ENCODE assay signal across 13 cellular contexts in the genomic region with DNA sequence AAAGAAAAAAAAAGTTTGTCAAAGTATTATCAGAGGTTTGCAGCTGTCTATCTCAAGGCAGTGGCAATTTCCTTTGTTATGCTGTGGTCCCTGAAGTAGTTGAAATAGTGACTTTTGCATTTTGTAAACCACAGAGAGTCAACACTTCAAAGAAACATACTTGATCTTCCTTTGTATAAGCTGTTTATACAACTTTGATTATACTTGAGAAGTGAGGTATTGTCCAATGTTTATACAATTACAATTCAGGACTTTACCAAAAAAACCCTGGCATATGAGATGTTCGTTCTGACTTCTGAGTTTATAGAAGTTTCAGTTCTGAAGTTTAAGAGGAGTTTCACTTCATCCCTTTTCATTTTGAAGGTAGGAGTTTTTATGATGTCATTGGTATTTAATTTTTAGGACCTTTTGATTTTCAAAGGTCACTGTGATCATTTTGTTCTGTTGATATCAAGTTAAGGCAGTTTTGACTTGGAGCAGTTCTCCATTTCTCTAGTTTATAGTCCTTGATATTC. TPM values are rescaled to one million over a fixed set of nuclear protein-coding genes. Genes with fewer than 3 reads are reported as not detected.
DNase-seq lines count a peak whose midpoint lies in the region; ATAC-seq, FAIRE-seq and TF ChIP-seq lines count a peak whose summit lies in the region.
"Had no signal": no experiment of that assay in that cellular context is flagged by ENCODE, and none has a peak within 500 bp of the region (broad histone marks: within the 10 kb centered on the region; RNA-seq: fewer than 3 reads in every experiment).

No MANE protein-coding gene starts in this region.

- no peaks in the 10 kb centered on the region for H3K9me3 ChIP-seq in OCI-LY7 (ENCODE audit: low read length)
- no peaks in the 10 kb centered on the region for H3K9me3 ChIP-seq in colonic mucosa
- no peaks in the 10 kb centered on the region for H3K9me3 ChIP-seq in small intestine (ENCODE audit: control insufficient read depth, low read depth)
- H3K9me3 ChIP-seq: SK-N-SH had no signal

- H3K27ac Mint-ChIP-seq in Calu3 (ENCODE audit: unreplicated experiment), result no peak overlapping the region

- H3K9ac ChIP-seq in colonic mucosa (ENCODE audit: low read depth in 2 of 2, low read length in 2 of 2), result no peak overlapping the region
- H3K9ac ChIP-seq: SK-N-SH had no signal

- H3K4me3 Mint-ChIP-seq in Calu3 (ENCODE audit: low read depth, unreplicated experiment), result no peak overlapping the region

- H3K79me2 ChIP-seq in OCI-LY7 (ENCODE audit: insufficient read depth, low read depth, low read length), result peaks cover 84% of the 10 kb centered on the region

- H3K4me3 ChIP-seq in OCI-LY7 (ENCODE audit: low read depth, low read length, poor library complexity, severe bottlenecking), result peak overlapping the region; percentile 89
- H3K4me3 ChIP-seq in colonic mucosa, result no peak overlapping the region
- H3K4me3 ChIP-seq in small intestine (ENCODE audit: low read depth in 1 of 2, low read length in 2 of 2), result no peak overlapping the region

- no TSS peak for BruUV-seq in OCI-LY7 (replicated peaks; lab: Mats Ljungman, UMichigan)
- BruUV-seq in Calu3 (replicated peaks; lab: Mats Ljungman, UMichigan), result no TSS peak

- ATAC-seq in HG02852 (IDR thresholded peaks at IDR 0.05; ENCODE audit: unreplicated experiment), result no peak

- H3K9me2 ChIP-seq in OCI-LY7 (ENCODE audit: insufficient read depth, low read length), result no peaks in the 10 kb centered on the region
- H3K9me2 ChIP-seq: SK-N-SH had no signal

- peak overlapping the region; percentile 88 for H3K4me2 ChIP-seq in OCI-LY7 (ENCODE audit: low read length)

- H3K4me1 ChIP-seq in OCI-LY7 (ENCODE audit: insufficient read depth, low read length, poor library complexity, severe bottlenecking), result peaks cover 52% of the 10 kb centered on the region
- H3K4me1 ChIP-seq in colonic mucosa, result peaks cover 13% of the 10 kb centered on the region
- peaks cover 1 to 8% of the 10 kb centered on the region in 2 donors for H3K4me1 ChIP-seq in small intestine (ENCODE audit: control insufficient read depth in 2 of 2, insufficient read depth in 1 of 2, low read depth in 1 of 2, low read length in 1 of 2)

- peaks cover 14% of the 10 kb centered on the region; the same call in 1 of the 2 replicates for H4K20me1 ChIP-seq in OCI-LY7 (ENCODE audit: insufficient read depth, low read length)

- FAIRE-seq in small intestine (lab: Jason Lieb, UNC), result no peak
- FAIRE-seq: islet of Langerhans had no signal

- no peak overlapping the region for H2AFZ ChIP-seq in OCI-LY7 (ENCODE audit: low read length)

- TF ChIP-seq CTCF in OCI-LY7 (conservative IDR thresholded peaks at IDR 0.05; ENCODE audit: low read length) (no peak), colonic mucosa (IDR thresholded peaks at IDR 0.05) (no peak), Calu3 (IDR thresholded peaks at IDR 0.05; ENCODE audit: unreplicated experiment) (no peak)

- H3K27me3 Mint-ChIP-seq in Calu3 (ENCODE audit: unreplicated experiment), result no peaks in the 10 kb centered on the region

- intact Hi-C loops in OCI-LY7 (cut with micrococcal nuclease; ENCODE audit: unreplicated experiment), result no loop called here
- intact Hi-C loops in colonic mucosa (cut with DNase I), result no loop called here
- intact Hi-C loops in Calu3 (cut with micrococcal nuclease; ENCODE audit: unreplicated experiment), result no loop called here
- intact Hi-C loops in head of caudate nucleus (cut with DNase I), result no loop called here

- POLR2A ChIA-PET in OCI-LY7 (lab: Charles Lee), result interaction anchor here (0.6 to 4.1 kb wide), 5 partner anchors 7 to 323 kb away, joined by 3 to 31 read pairs (median 3); partner anchors contain the start of gene TOMM34

- CTCF ChIA-PET in OCI-LY7 (lab: Charles Lee; ENCODE audit: unreplicated experiment), result interaction anchor here (0.6 kb wide), 2 partner anchors 27 to 1001 kb away, joined by 3 read pairs; no protein-coding TSS in a partner anchor
- CTCF ChIA-PET in Calu3 (lab: Charles Lee), result no interaction called here

- peaks cover 43% of the 10 kb centered on the region for H3K36me3 Mint-ChIP-seq in Calu3 (ENCODE audit: insufficient read depth, unreplicated experiment)

- peak; percentile 55 for DNase-seq in DMS53 (lab: John Stamatoyannopoulos, UW)
- no peak for DNase-seq in DMS53 treated with DMSO at 0.1 percent for 48 hours (lab: John Stamatoyannopoulos, UW; ENCODE audit: unreplicated experiment)
- DNase-seq in OCI-LY7 (ENCODE audit: low spot score), result no peak
- no peak for DNase-seq in colonic mucosa
- peak; percentile 29 for DNase-seq in small intestine
- DNase-seq in Calu3, result no peak
- no peak for DNase-seq in head of caudate nucleus
- DNase-seq: NCI-H524, posterior cingulate gyrus, SK-N-SH had no signal

- no peaks in the 10 kb centered on the region for H3K27me3 ChIP-seq in colonic mucosa
- no peaks in the 10 kb centered on the region for H3K27me3 ChIP-seq in small intestine (ENCODE audit: control insufficient read depth in 2 of 2, insufficient read depth in 2 of 2, low read length in 2 of 2)

- H3K36me3 ChIP-seq in OCI-LY7 (ENCODE audit: insufficient read depth, low read length) (peaks cover 45% of the 10 kb centered on the region), colonic mucosa (peaks cover 10% of the 10 kb centered on the region), small intestine (ENCODE audit: control insufficient read depth in 2 of 2, insufficient read depth in 2 of 2, low read length in 2 of 2) (peaks cover 5 to 10% of the 10 kb centered on the region in 2 donors)

- peak overlapping the region; percentile 82 for H3K27ac ChIP-seq in OCI-LY7 (ENCODE audit: low read depth, low read length, poor library complexity, severe bottlenecking)
- peak overlapping the region; percentile 48 for H3K27ac ChIP-seq in colonic mucosa
- H3K27ac ChIP-seq in small intestine (ENCODE audit: low read depth in 1 of 2, low read length in 1 of 2), result no peak overlapping the region
- H3K27ac ChIP-seq: 22Rv1 had no signal

- peaks cover 46% of the 10 kb centered on the region for H3K4me1 Mint-ChIP-seq in Calu3 (ENCODE audit: low read depth, unreplicated experiment)

- WGBS in small intestine, 3 donors, result 24 to 40% (median 39%) methylated on average over 1 of the region's 1 CpG

- H3K9me3 Mint-ChIP-seq in Calu3 (ENCODE audit: low read depth, unreplicated experiment), result no peaks in the 10 kb centered on the region

RNA-seq across cellular contexts. Expression of gene STK4, which starts 4.0 kb away (rescaled TPM):
- total RNA-seq in OCI-LY7 (2014; rRNA removed; shearing (Covaris generic)), result 67.9 and 80.4 TPM in 2 replicates
- total RNA-seq in OCI-LY7 (2022), result 140 and 150 TPM in 2 replicates
- total RNA-seq in colonic mucosa, result 10 to 100 TPM; 28.9 to 29.9 TPM
- 1 to 10 TPM; 6.9 to 9.7 (median 8.1) TPM for polyA plus RNA-seq in small intestine
- total RNA-seq in Calu3 (2022), result 53.1 and 58.3 TPM in 2 replicates

RNA-seq across cellular contexts. Expression of gene TOMM34, which starts 10.1 kb away (rescaled TPM):
- total RNA-seq in OCI-LY7 (2014; rRNA removed; shearing (Covaris generic)), result 35.2 and 38.6 TPM in 2 replicates
- total RNA-seq in OCI-LY7 (2022) (48.2 and 50.6 TPM in 2 replicates), colonic mucosa (10 to 100 TPM; 16.5 to 29.9 TPM), Calu3 (2022) (61.1 TPM in 2 replicates)
- polyA plus RNA-seq in small intestine, result 10 to 100 TPM in 2 of 3 donors, 1 to 10 TPM in 1; 9.6 to 34.1 (median 13.5) TPM

Comparison
In these comparisons a context has a peak if more than half of its experiments do, and no peak if none do; other contexts are left out.
1. DNase-seq: peak in DMS53 (single experiment) and small intestine (single experiment); none in DMS53 treated with DMSO at 0.1 percent for 48 hours (single experiment), OCI-LY7 (single experiment), colonic mucosa (single experiment), Calu3 (single experiment) and head of caudate nucleus (0 of 42).
2. H3K27ac ChIP-seq: peak in OCI-LY7 (single experiment) and colonic mucosa (single experiment); none in small intestine (0 of 2).